ENCODE assay signal across 8 cellular contexts in genomic region chr7:18356195-18356645, GRCh38.
DNase-seq lines count a peak whose midpoint lies in the region; ATAC-seq and TF ChIP-seq lines count a peak whose summit lies in the region.

No MANE protein-coding gene starts in this region.

- H3K4me3 ChIP-seq in GM12864 (ENCODE audit: low read depth, low read length) (no peak overlapping the region), esophagus squamous epithelium (no peak overlapping the region)

- ATAC-seq in HG03457 (IDR thresholded peaks at IDR 0.05; ENCODE audit: unreplicated experiment) = no peak
- no peak for ATAC-seq in HG02870 (IDR thresholded peaks at IDR 0.05; ENCODE audit: unreplicated experiment)

- peaks cover 48% of the 10 kb centered on the region for H3K4me1 Mint-ChIP-seq in nephron progenitor cell

- H3K36me3 ChIP-seq in esophagus squamous epithelium = no peaks in the 10 kb centered on the region

- intact Hi-C loops in esophagus squamous epithelium (cut with DNase I) = no loop called here

- DNase-seq in GM12864 (ENCODE audit: low read depth) (no peak), Kasumi-1 (lab: John Stamatoyannopoulos, UW) (peak; percentile 15 to 34), SKM-1 (lab: John Stamatoyannopoulos, UW; ENCODE audit: unreplicated experiment) (peak; percentile 31), esophagus squamous epithelium (lab: John Stamatoyannopoulos, UW) (no peak), nephron progenitor cell (no peak)

- H3K27me3 Mint-ChIP-seq in nephron progenitor cell (ENCODE audit: low read depth, poor library complexity) = peaks cover 5% of the 10 kb centered on the region

- H3K27ac ChIP-seq in 22Rv1 (no peak overlapping the region), esophagus squamous epithelium (no peak overlapping the region)

- no peak for TF ChIP-seq POLR2A in esophagus squamous epithelium (IDR thresholded peaks at IDR 0.05)

- peaks cover 3% of the 10 kb centered on the region for H3K9me3 Mint-ChIP-seq in nephron progenitor cell

- H3K9me3 ChIP-seq in esophagus squamous epithelium = no peaks in the 10 kb centered on the region

- no peak overlapping the region for H3K4me3 Mint-ChIP-seq in nephron progenitor cell

- H3K36me3 Mint-ChIP-seq in nephron progenitor cell (ENCODE audit: low read depth) = peaks cover 5% of the 10 kb centered on the region

- H3K4me1 ChIP-seq in esophagus squamous epithelium = peaks cover 0 to 5% (median 0%) of the 10 kb centered on the region in 3 donors

- WGBS in esophagus squamous epithelium, 2 donors = 3 to 4% methylated on average over 4 of the region's 4 CpGs

- no peaks in the 10 kb centered on the region for H3K27me3 ChIP-seq in esophagus squamous epithelium

- H3K27ac Mint-ChIP-seq in nephron progenitor cell = no peak overlapping the region

- TF ChIP-seq CTCF in 22Rv1 (IDR thresholded peaks at IDR 0.05) (peak; percentile 88), GM12864 (IDR thresholded peaks at IDR 0.05; ENCODE audit: low read depth, low read length, missing control alignments) (peak; percentile 40), esophagus squamous epithelium (IDR thresholded peaks at IDR 0.05) (peak; percentile 25 to 69 (median 53)), nephron progenitor cell (IDR thresholded peaks at IDR 0.05) (peak; percentile 74)

Comparison
In these comparisons a context has a peak if more than half of its experiments do, and no peak if none do; other contexts are left out.
1. DNase-seq: peak in Kasumi-1 (2 of 2) and SKM-1 (single experiment); none in GM12864 (single experiment), esophagus squamous epithelium (single experiment) and nephron progenitor cell (single experiment).
2. Peak in every context shown above with its lines, with median percentiles within 50 percentile points of each other: CTCF ChIP-seq.